In the genomic region with DNA sequence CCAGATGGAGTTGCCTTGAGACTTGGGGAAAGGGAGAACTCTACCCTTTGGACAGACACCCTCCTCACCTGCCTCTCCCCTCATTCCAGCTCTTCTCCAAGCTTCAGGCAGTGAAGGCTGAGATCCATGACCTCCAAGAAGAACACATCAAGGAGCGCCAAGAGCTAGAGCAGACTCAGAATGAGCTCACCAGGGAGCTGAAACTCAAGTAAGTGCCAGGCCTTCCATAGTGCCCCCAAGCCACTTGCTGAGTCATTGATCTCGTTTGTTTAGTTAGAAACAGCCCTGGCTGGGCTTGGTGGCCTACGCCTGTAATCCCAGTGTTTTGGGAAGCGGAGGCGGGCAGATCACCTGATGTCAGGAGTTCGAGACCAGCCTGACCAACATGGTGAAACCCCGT, we compare ENCODE assay signal across 19 cellular contexts. TPM values are rescaled to one million over a fixed set of nuclear protein-coding genes. Genes with fewer than 3 reads are reported as not detected.
A peak's percentile ranks its signal among the peaks of the same experiment; 100 is the strongest.
DNase-seq lines count a peak whose midpoint lies in the region; ATAC-seq and TF ChIP-seq lines count a peak whose summit lies in the region.
"Had no signal": no experiment of that assay in that cellular context is flagged by ENCODE, and none has a peak within 500 bp of the region (broad histone marks: within the 10 kb centered on the region; RNA-seq: fewer than 3 reads in every experiment).

No MANE protein-coding gene starts in this region.

- H2BK15ac ChIP-seq in neuronal stem cell (ENCODE audit: low read length), result no peak overlapping the region

- no peak overlapping the region for H3K4me3 Mint-ChIP-seq in activated naive CD8-positive, alpha-beta T cell
- no peak overlapping the region for H3K4me3 Mint-ChIP-seq in activated naive CD8-positive, alpha-beta T cell treated with anti-CD3 and anti-CD28 coated beads for 36 hours
- peak overlapping the region; percentile 25 for H3K4me3 Mint-ChIP-seq in endothelial cell (ENCODE audit: unreplicated experiment)
- no peak overlapping the region for H3K4me3 Mint-ChIP-seq in stimulated activated naive B cell treated with anti-CD40 and anti-IgM and Interleukin-4, amounts not matched to agents 10 μg/mL and 1 μg/mL and 100 μg/mL, for 72 hours
- H3K4me3 Mint-ChIP-seq: activated CD4-positive, alpha-beta T cell treated with anti-CD3 and anti-CD28 coated beads, Interleukin-2, amount 10 ng/mL, durations not matched to agents 7 days and 5 days; H9 had no signal

- H2AK5ac ChIP-seq in neuronal stem cell (ENCODE audit: low read depth, low read length), result no peak overlapping the region

- POLR2A ChIA-PET in PC-3 (lab: Charles Lee; ENCODE audit: unreplicated experiment), result no interaction called here
- POLR2A ChIA-PET in A673 (lab: Charles Lee; ENCODE audit: low non-redundant PET), result no interaction called here

- H3K27me3 ChIP-seq in PC-3 (ENCODE audit: low read length), result no peaks in the 10 kb centered on the region
- H3K27me3 ChIP-seq in neuronal stem cell (ENCODE audit: control insufficient read depth in 3 of 3, insufficient read depth in 3 of 3, low read depth in 1 of 3, low read length in 3 of 3), result no peaks in the 10 kb centered on the region
- no peaks in the 10 kb centered on the region for H3K27me3 ChIP-seq in A673 (replicated peaks; ENCODE audit: insufficient read depth, low read depth, low read length, poor library complexity)
- H3K27me3 ChIP-seq: esophagus muscularis mucosa, heart left ventricle, sigmoid colon had no signal

- no peaks in the 10 kb centered on the region for H3K27me3 Mint-ChIP-seq in activated naive CD8-positive, alpha-beta T cell
- no peaks in the 10 kb centered on the region for H3K27me3 Mint-ChIP-seq in activated naive CD8-positive, alpha-beta T cell treated with anti-CD3 and anti-CD28 coated beads for 36 hours
- peaks cover 1% of the 10 kb centered on the region for H3K27me3 Mint-ChIP-seq in endothelial cell (ENCODE audit: unreplicated experiment)
- no peaks in the 10 kb centered on the region for H3K27me3 Mint-ChIP-seq in stimulated activated naive B cell treated with anti-CD40 and anti-IgM and Interleukin-4, amounts not matched to agents 10 μg/mL and 1 μg/mL and 100 μg/mL, for 72 hours
- H3K27me3 Mint-ChIP-seq: activated CD4-positive, alpha-beta T cell treated with anti-CD3 and anti-CD28 coated beads, Interleukin-2, amount 10 ng/mL, durations not matched to agents 7 days and 5 days had no signal

- WGBS in neuronal stem cell (ENCODE audit: extremely low coverage in 2 of 2, insufficient read length in 2 of 2, insufficient replicate concordance in 1 of 2), 2 donors, result no CpG with 5 or more reads among the region's 7 CpGs

- H3K9me2 ChIP-seq in PC-3 (replicated peaks; ENCODE audit: low read length), result no peaks in the 10 kb centered on the region

- H4K8ac ChIP-seq in neuronal stem cell (ENCODE audit: low read depth, low read length), result no peak overlapping the region

- peaks cover 9% of the 10 kb centered on the region for H3K4me1 Mint-ChIP-seq in activated naive CD8-positive, alpha-beta T cell (ENCODE audit: low read depth)
- peaks cover 10% of the 10 kb centered on the region for H3K4me1 Mint-ChIP-seq in activated naive CD8-positive, alpha-beta T cell treated with anti-CD3 and anti-CD28 coated beads for 36 hours
- H3K4me1 Mint-ChIP-seq in endothelial cell (ENCODE audit: unreplicated experiment), result peaks cover 7% of the 10 kb centered on the region
- peaks cover 7 to 9% of the 10 kb centered on the region in 2 donors for H3K4me1 Mint-ChIP-seq in stimulated activated naive B cell treated with anti-CD40 and anti-IgM and Interleukin-4, amounts not matched to agents 10 μg/mL and 1 μg/mL and 100 μg/mL, for 72 hours
- H3K4me1 Mint-ChIP-seq: H9 had no signal

- no peak overlapping the region for H4K91ac ChIP-seq in neuronal stem cell (ENCODE audit: low read depth, low read length, poor library complexity)

- no peaks in the 10 kb centered on the region for H3K79me1 ChIP-seq in neuronal stem cell (ENCODE audit: low read depth, low read length)

- H3F3A ChIP-seq in PC-3 (ENCODE audit: low read length, unreplicated experiment), result no peaks in the 10 kb centered on the region

- H3K36me3 ChIP-seq in PC-3 (ENCODE audit: low read depth, low read length) (peaks cover 18% of the 10 kb centered on the region), neuronal stem cell (replicated peaks in 1 of 2; ENCODE audit: control insufficient read depth in 2 of 2, insufficient read depth in 2 of 2, low read length in 2 of 2) (peaks cover 4 to 64% of the 10 kb centered on the region in 2 donors), A673 (ENCODE audit: insufficient read depth, low read length, poor library complexity, severe bottlenecking) (peaks cover 5% of the 10 kb centered on the region)

- no peak overlapping the region for H3K14ac ChIP-seq in neuronal stem cell (ENCODE audit: low read length)

- H3K9me3 ChIP-seq in PC-3 (ENCODE audit: low read length), result no peaks in the 10 kb centered on the region
- H3K9me3 ChIP-seq in neuronal stem cell (replicated peaks in 1 of 2; ENCODE audit: control insufficient read depth in 2 of 2, insufficient read depth in 1 of 2, low read depth in 1 of 2, low read length in 2 of 2), result no peaks in the 10 kb centered on the region
- H3K9me3 ChIP-seq in A673 (ENCODE audit: low read depth, low read length, poor library complexity, severe bottlenecking), result no peaks in the 10 kb centered on the region
- H3K9me3 ChIP-seq: esophagus muscularis mucosa, heart left ventricle, sigmoid colon had no signal

- CTCF ChIA-PET in PC-3 (lab: Charles Lee) (no interaction called here), A673 (lab: Charles Lee) (interaction anchor here (0.6 kb wide), 1 partner anchor 10 kb away, joined by 13 read pairs; no protein-coding TSS in a partner anchor)

- no peaks in the 10 kb centered on the region for H4K20me1 ChIP-seq in PC-3 (ENCODE audit: low read length)

- H3K9me3 Mint-ChIP-seq in activated naive CD8-positive, alpha-beta T cell (ENCODE audit: low read depth), result no peaks in the 10 kb centered on the region
- no peaks in the 10 kb centered on the region for H3K9me3 Mint-ChIP-seq in activated naive CD8-positive, alpha-beta T cell treated with anti-CD3 and anti-CD28 coated beads for 36 hours
- no peaks in the 10 kb centered on the region for H3K9me3 Mint-ChIP-seq in endothelial cell (ENCODE audit: unreplicated experiment)
- H3K9me3 Mint-ChIP-seq in stimulated activated naive B cell treated with anti-CD40 and anti-IgM and Interleukin-4, amounts not matched to agents 10 μg/mL and 1 μg/mL and 100 μg/mL, for 72 hours, result no peaks in the 10 kb centered on the region
- H3K9me3 Mint-ChIP-seq: H9 had no signal

- DNase-seq in activated naive CD8-positive, alpha-beta T cell treated with anti-CD3 and anti-CD28 coated beads for 36 hours, result no peak
- DNase-seq in PC-3 (peak; percentile 80), endothelial cell (ENCODE audit: low spot score) (no peak), neuronal stem cell (ENCODE audit: low spot score) (no peak), A673 (ENCODE audit: low spot score) (no peak), NCI-H524 (lab: John Stamatoyannopoulos, UW) (no peak)
- DNase-seq in stimulated activated naive B cell treated with anti-CD40 and anti-IgM and Interleukin-4, amounts not matched to agents 10 μg/mL and 1 μg/mL and 100 μg/mL, for 72 hours, result no peak
- DNase-seq: activated CD4-positive, alpha-beta T cell treated with anti-CD3 and anti-CD28 coated beads, Interleukin-2, amount 10 ng/mL, durations not matched to agents 7 days and 5 days; H9; heart left ventricle; midbrain; NCI-H187 treated with DMSO at 0.1 percent for 48 hours; NCI-H446 treated with DMSO at 0.1 percent for 48 hours; sigmoid colon; stimulated activated CD4-positive, alpha-beta T cell treated with anti-CD3 and anti-CD28 coated beads, Interleukin-2, amount 100 ng/mL, for 24 hours had no signal

- H3K79me2 ChIP-seq in PC-3 (ENCODE audit: low read length), result no peaks in the 10 kb centered on the region

- intact Hi-C loops in PC-3 (cut with micrococcal nuclease) (no loop called here), A673 (cut with micrococcal nuclease; ENCODE audit: unreplicated experiment) (no loop called here)

- BruUV-seq in PC-3 (replicated peaks; lab: Mats Ljungman, UMichigan) (no TSS peak), A673 (replicated peaks; lab: Mats Ljungman, UMichigan) (no TSS peak)

- H3K4me1 ChIP-seq in PC-3 (ENCODE audit: insufficient read depth, low read length) (peaks cover 9% of the 10 kb centered on the region), neuronal stem cell (ENCODE audit: control insufficient read depth in 2 of 2, insufficient read depth in 1 of 2, low read depth in 1 of 2, low read length in 2 of 2) (no peaks in the 10 kb centered on the region), A673 (ENCODE audit: insufficient read depth, low read length, poor library complexity, severe bottlenecking) (no peaks in the 10 kb centered on the region)
- H3K4me1 ChIP-seq: esophagus muscularis mucosa, sigmoid colon had no signal

- no peak overlapping the region for H3K23ac ChIP-seq in neuronal stem cell (ENCODE audit: low read depth, low read length, poor library complexity)

- no peak overlapping the region for H2BK12ac ChIP-seq in neuronal stem cell (ENCODE audit: low read length)

- H3K27ac Mint-ChIP-seq in activated naive CD8-positive, alpha-beta T cell, result peak overlapping the region; percentile 75
- H3K27ac Mint-ChIP-seq in activated naive CD8-positive, alpha-beta T cell treated with anti-CD3 and anti-CD28 coated beads for 36 hours, result no peak overlapping the region
- no peak overlapping the region for H3K27ac Mint-ChIP-seq in endothelial cell (ENCODE audit: unreplicated experiment)
- H3K27ac Mint-ChIP-seq in stimulated activated naive B cell treated with anti-CD40 and anti-IgM and Interleukin-4, amounts not matched to agents 10 μg/mL and 1 μg/mL and 100 μg/mL, for 72 hours, result peak overlapping the region; percentile 51
- H3K27ac Mint-ChIP-seq: activated CD4-positive, alpha-beta T cell treated with anti-CD3 and anti-CD28 coated beads, Interleukin-2, amount 10 ng/mL, durations not matched to agents 7 days and 5 days had no signal

- H3K4me2 ChIP-seq in PC-3 (ENCODE audit: low read length) (no peak overlapping the region), neuronal stem cell (ENCODE audit: insufficient read depth, low read length, poor library complexity, severe bottlenecking) (no peak overlapping the region)

- H3K36me3 Mint-ChIP-seq in activated naive CD8-positive, alpha-beta T cell, result peaks cover 23% of the 10 kb centered on the region
- H3K36me3 Mint-ChIP-seq in activated naive CD8-positive, alpha-beta T cell treated with anti-CD3 and anti-CD28 coated beads for 36 hours, result peaks cover 52% of the 10 kb centered on the region
- H3K36me3 Mint-ChIP-seq in endothelial cell (ENCODE audit: low read depth, unreplicated experiment), result peaks cover 29% of the 10 kb centered on the region
- H3K36me3 Mint-ChIP-seq in stimulated activated naive B cell treated with anti-CD40 and anti-IgM and Interleukin-4, amounts not matched to agents 10 μg/mL and 1 μg/mL and 100 μg/mL, for 72 hours, result peaks cover 41 to 62% of the 10 kb centered on the region in 2 donors

- peak; percentile 82 for ATAC-seq in PC-3
- no peak for ATAC-seq in stimulated activated naive B cell treated with anti-CD40 and anti-IgM and Interleukin-4, amounts not matched to agents 10 μg/mL and 1 μg/mL and 100 μg/mL, for 72 hours (replicated peaks)
- ATAC-seq: heart left ventricle had no signal

- TF ChIP-seq CTCF in PC-3 (conservative IDR thresholded peaks at IDR 0.05; ENCODE audit: low read depth, low read length) (no peak), endothelial cell (IDR thresholded peaks at IDR 0.05; ENCODE audit: unreplicated experiment) (no peak), A673 (conservative IDR thresholded peaks at IDR 0.05; ENCODE audit: low read depth, low read length) (no peak)

- H2AFZ ChIP-seq in PC-3 (ENCODE audit: low read length) (no peak overlapping the region), neuronal stem cell (ENCODE audit: low read length) (no peak overlapping the region)

- no peak overlapping the region for H3K9ac ChIP-seq in PC-3 (ENCODE audit: low read length)
- H3K9ac ChIP-seq in neuronal stem cell (ENCODE audit: low read depth, low read length, poor library complexity), result no peak overlapping the region

- no peak overlapping the region for H3K4ac ChIP-seq in neuronal stem cell (ENCODE audit: low read length)

- H3K18ac ChIP-seq in neuronal stem cell (ENCODE audit: low read length), result no peak overlapping the region

- no peak overlapping the region for H3K4me3 ChIP-seq in PC-3 (ENCODE audit: low read length)
- H3K4me3 ChIP-seq in neuronal stem cell (ENCODE audit: low read length in 2 of 2), result no peak overlapping the region
- no peak overlapping the region for H3K4me3 ChIP-seq in A673 (ENCODE audit: low read depth, low read length, poor library complexity, severe bottlenecking)
- H3K4me3 ChIP-seq: coronary artery, esophagus muscularis mucosa, heart left ventricle, sigmoid colon, SK-N-MC had no signal

- H2BK5ac ChIP-seq in neuronal stem cell (ENCODE audit: low read length), result no peak overlapping the region

- H2BK120ac ChIP-seq in neuronal stem cell (ENCODE audit: low read depth, low read length), result no peak overlapping the region

- H3K27ac ChIP-seq in PC-3 (ENCODE audit: low read length), result peak overlapping the region; percentile 8; the same call in 1 of the 2 replicates
- H3K27ac ChIP-seq in neuronal stem cell (replicated peaks; ENCODE audit: low read length), result no peak overlapping the region
- H3K27ac ChIP-seq in A673 (ENCODE audit: low read depth, low read length, poor library complexity, severe bottlenecking), result no peak overlapping the region
- H3K27ac ChIP-seq: coronary artery, esophagus muscularis mucosa, heart left ventricle, sigmoid colon, SK-N-MC had no signal

RNA-seq across cellular contexts. Expression of gene KIF3B, which starts 39.2 kb away (rescaled TPM):
- 10 to 100 TPM; 36.2 to 36.5 TPM for total RNA-seq in activated naive CD8-positive, alpha-beta T cell treated with anti-CD3 and anti-CD28 coated beads for 36 hours
- 20.0 and 23.0 TPM in 2 replicates for total RNA-seq in PC-3 (2014; rRNA removed)
- 34.7 TPM for total RNA-seq in endothelial cell (ENCODE audit: unreplicated experiment)
- 18.9 TPM for polyA plus RNA-seq in neuronal stem cell (2013, experiment 1 of 2)
- 18.8 TPM for polyA plus RNA-seq in neuronal stem cell (2013, experiment 2 of 2)
- 24.3 and 25.4 TPM in 2 replicates for total RNA-seq in A673 (2021)

RNA-seq across cellular contexts. Expression of gene ASXL1, which starts 41.5 kb away (rescaled TPM):
- 100 to 1,000 TPM in 1 of 2 experiments, 10 to 100 TPM in 1; 97.5 to 100 TPM for total RNA-seq in activated naive CD8-positive, alpha-beta T cell treated with anti-CD3 and anti-CD28 coated beads for 36 hours
- 42.8 and 60.7 TPM in 2 replicates for total RNA-seq in PC-3 (2014; rRNA removed)
- 90.8 TPM for total RNA-seq in endothelial cell (ENCODE audit: unreplicated experiment)
- 48.1 TPM for polyA plus RNA-seq in neuronal stem cell (2013, experiment 1 of 2)
- polyA plus RNA-seq in neuronal stem cell (2013, experiment 2 of 2), result 48.3 TPM
- 96.9 and 101 TPM in 2 replicates for total RNA-seq in A673 (2021)

Comparison
In these comparisons a context has a peak if more than half of its experiments do, and no peak if none do; other contexts are left out.
1. H3K27ac Mint-ChIP-seq: peak in activated naive CD8-positive, alpha-beta T cell (single experiment) and stimulated activated naive B cell treated with anti-CD40 and anti-IgM and Interleukin-4, amounts not matched to agents 10 μg/mL and 1 μg/mL and 100 μg/mL, for 72 hours (single experiment); none in activated naive CD8-positive, alpha-beta T cell treated with anti-CD3 and anti-CD28 coated beads for 36 hours (single experiment) and endothelial cell (single experiment).